ENCODE assay signal across 1 cellular context in the genomic region with DNA sequence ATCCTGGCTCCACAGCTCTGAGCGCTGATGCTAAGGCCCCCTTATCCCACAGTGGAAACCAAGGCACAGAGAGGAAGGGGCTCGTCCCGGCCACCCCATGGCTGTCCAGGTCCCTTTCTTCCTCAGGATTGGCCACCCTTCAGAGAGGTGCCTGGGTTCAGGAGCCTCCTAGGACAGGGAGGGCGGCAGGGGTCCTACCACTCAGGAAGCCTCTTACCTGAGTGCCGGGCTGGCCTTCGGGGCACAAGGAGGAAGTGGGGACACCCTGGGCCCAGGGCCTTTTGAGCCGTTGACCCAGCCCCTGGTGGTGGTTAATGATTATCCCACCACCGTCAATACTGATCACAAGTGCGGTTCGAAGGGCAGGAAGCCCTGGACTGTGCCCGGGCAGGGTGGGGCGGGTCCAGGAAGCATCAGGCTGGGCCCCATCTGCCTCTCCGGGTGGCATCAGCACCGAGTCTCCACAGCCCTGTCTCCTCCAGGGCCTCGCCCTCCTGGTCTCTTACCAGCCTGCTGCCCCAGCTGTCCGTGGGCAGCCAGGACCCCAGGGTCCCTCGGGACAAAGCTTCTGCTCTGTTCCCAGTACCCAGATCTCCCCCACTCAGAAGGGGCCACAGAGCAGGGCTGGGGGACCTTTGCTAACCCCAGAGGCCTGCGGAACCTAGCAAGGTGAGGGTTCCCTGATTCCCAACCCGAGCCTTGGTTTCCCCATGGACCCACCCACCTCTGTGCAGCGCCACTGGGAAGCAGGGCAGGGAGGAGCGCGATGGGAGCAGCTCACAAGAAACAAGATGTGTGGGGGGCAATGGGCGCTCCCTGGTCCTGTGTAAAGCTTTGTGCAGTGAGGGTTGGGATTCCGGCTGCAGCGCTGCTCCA.
TF ChIP-seq lines count a peak whose summit lies in the region.

No MANE protein-coding gene starts in this region.

TF ChIP-seq in HepG2, 621 proteins besides CTCF, POLR2A, EP300 and RAD21 (continues in another document):
- TF ChIP-seq ZNF160 (CRISPR knock-in tag; IDR thresholded peaks at IDR 0.05) (no peak), TCF7 (IDR thresholded peaks at IDR 0.05; ENCODE audit: low read depth) (peak; percentile 35; the same call in 1 of the 2 replicates), ZC3H4 (CRISPR knock-in tag; IDR thresholded peaks at IDR 0.05; ENCODE audit: borderline replicate concordance) (no peak), ZNF329 (CRISPR knock-in tag; IDR thresholded peaks at IDR 0.05; ENCODE audit: low read depth) (no peak), ZMYM4 (CRISPR knock-in tag; IDR thresholded peaks at IDR 0.05) (peak; percentile 64), DNMT3B (CRISPR knock-in tag; conservative IDR thresholded peaks at IDR 0.05) (no peak), CREM (IDR thresholded peaks at IDR 0.05) (peak; percentile 62; the same call in 1 of the 2 replicates), CREM (CRISPR knock-in tag; IDR thresholded peaks at IDR 0.05) (no peak), RXRA (CRISPR knock-in tag; IDR thresholded peaks at IDR 0.05) (peak; percentile 80), PRMT3 (CRISPR knock-in tag; IDR thresholded peaks at IDR 0.05; ENCODE audit: borderline replicate concordance, low read depth) (no peak), AHDC1 (CRISPR knock-in tag; IDR thresholded peaks at IDR 0.05; ENCODE audit: borderline replicate concordance) (peak; percentile 47; the same call in 1 of the 2 replicates), TCF12 (IDR thresholded peaks at IDR 0.05) (no peak), TCF12 (CRISPR knock-in tag; IDR thresholded peaks at IDR 0.05) (no peak; the same call in 1 of the 2 replicates), MXD4 (CRISPR knock-in tag; IDR thresholded peaks at IDR 0.05) (peak; percentile 86; the same call in 1 of the 2 replicates), ZXDC (CRISPR knock-in tag; IDR thresholded peaks at IDR 0.05) (0 out of 2 replicates have a peak, but pooled peaks have one; percentile 61), KDM5A (IDR thresholded peaks at IDR 0.05; ENCODE audit: borderline replicate concordance, low read length) (no peak), ZNF724P (CRISPR knock-in tag; IDR thresholded peaks at IDR 0.05; ENCODE audit: borderline replicate concordance) (0 out of 2 replicates have a peak, but pooled peaks have one; percentile 39), SKIL (CRISPR knock-in tag; IDR thresholded peaks at IDR 0.05; ENCODE audit: borderline replicate concordance) (peak; percentile 20; the same call in 1 of the 2 replicates), ZNF18 (CRISPR knock-in tag; IDR thresholded peaks at IDR 0.05; ENCODE audit: insufficient replicate concordance) (peak; percentile 6), CBX2 (IDR thresholded peaks at IDR 0.05; ENCODE audit: low read depth, low read length) (no peak), CBX2 (CRISPR knock-in tag; IDR thresholded peaks at IDR 0.05; ENCODE audit: low read depth) (no peak), PHF20 (CRISPR knock-in tag; IDR thresholded peaks at IDR 0.05) (peak; percentile 26; the same call in 1 of the 2 replicates), E2F2 (CRISPR knock-in tag; IDR thresholded peaks at IDR 0.05; ENCODE audit: borderline replicate concordance) (peak; percentile 25; the same call in 1 of the 2 replicates), ZNF44 (CRISPR knock-in tag; IDR thresholded peaks at IDR 0.05) (no peak), ZFYVE20 (CRISPR knock-in tag; IDR thresholded peaks at IDR 0.05; ENCODE audit: borderline replicate concordance, low read depth) (no peak), SRSF1 (optimal IDR thresholded peaks at IDR 0.05; ENCODE audit: low read depth, low read length) (no peak), JUN (CRISPR knock-in tag; IDR thresholded peaks at IDR 0.05) (0 out of 2 replicates have a peak, but pooled peaks have one; percentile 30), HMG20A (CRISPR knock-in tag; IDR thresholded peaks at IDR 0.05; ENCODE audit: borderline replicate concordance) (no peak; the same call in 1 of the 2 replicates), DMTF1 (CRISPR knock-in tag; IDR thresholded peaks at IDR 0.05) (no peak), TBL1XR1 (IDR thresholded peaks at IDR 0.05; ENCODE audit: borderline replicate concordance, low read length, partially characterized antibody) (no peak), NR2F1 (CRISPR knock-in tag; IDR thresholded peaks at IDR 0.05) (peak in 1 of 2 experiments; percentile 61; a peak in 1 of 4 replicates), THAP11 (CRISPR knock-in tag; IDR thresholded peaks at IDR 0.05) (peak; percentile 72), GZF1 (CRISPR knock-in tag; IDR thresholded peaks at IDR 0.05) (0 out of 2 replicates have a peak, but pooled peaks have one; percentile 22), ZNF883 (CRISPR knock-in tag; IDR thresholded peaks at IDR 0.05; ENCODE audit: not compliant biosample characterization) (no peak), PLSCR1 (CRISPR knock-in tag; IDR thresholded peaks at IDR 0.05; ENCODE audit: borderline replicate concordance) (no peak), POLR2AphosphoS5 (IDR thresholded peaks at IDR 0.05; ENCODE audit: low read depth, low read length) (peak; percentile 97), ZNF430 (CRISPR knock-in tag; IDR thresholded peaks at IDR 0.05) (peak; percentile 89; the same call in 1 of the 2 replicates), RFXANK (CRISPR knock-in tag; IDR thresholded peaks at IDR 0.05) (0 out of 2 replicates have a peak, but pooled peaks have one; percentile 29), CBX1 (IDR thresholded peaks at IDR 0.05; ENCODE audit: low read depth) (peak; percentile 49), ZNF850 (CRISPR knock-in tag; conservative IDR thresholded peaks at IDR 0.05) (no peak)
